24 cellular contexts compared by ENCODE assay signal in the genomic region with DNA sequence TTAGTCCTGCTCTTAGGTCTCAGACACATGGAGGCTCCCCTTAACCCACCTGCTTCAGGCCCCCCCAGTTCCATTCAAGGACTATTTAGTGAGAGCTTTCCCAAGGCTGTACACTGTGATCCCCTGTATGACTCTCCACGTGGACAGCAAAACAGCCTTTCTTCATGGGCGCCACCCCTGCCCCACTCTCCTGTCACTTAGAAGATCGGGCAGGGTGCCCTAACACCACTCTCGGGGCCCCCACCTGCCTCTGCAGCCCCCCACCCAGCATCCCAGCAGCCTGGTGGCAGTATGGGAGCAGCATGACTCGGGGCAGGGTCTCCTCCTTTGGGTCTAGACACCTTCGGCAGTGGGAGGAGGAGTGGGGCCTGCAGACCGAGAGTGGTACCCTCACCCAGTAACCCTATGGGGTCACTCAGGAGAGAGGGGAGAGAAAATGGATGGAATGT.
DNase-seq lines count a peak whose midpoint lies in the region; ATAC-seq and TF ChIP-seq lines count a peak whose summit lies in the region.
"Had no signal": no experiment of that assay in that cellular context is flagged by ENCODE, and none has a peak within 500 bp of the region (broad histone marks: within the 10 kb centered on the region; RNA-seq: fewer than 3 reads in every experiment).

No MANE protein-coding gene starts in this region.

- TF ChIP-seq CTCF in natural killer cell (IDR thresholded peaks at IDR 0.05) (no peak), endodermal cell (conservative IDR thresholded peaks at IDR 0.05) (no peak), sigmoid colon (IDR thresholded peaks at IDR 0.05) (no peak), brain microvascular endothelial cell (IDR thresholded peaks at IDR 0.05; ENCODE audit: low read depth, low read length, missing control alignments) (no peak), MM.1S (IDR thresholded peaks at IDR 0.05; ENCODE audit: low read length) (no peak)

- H3K27ac ChIP-seq in endodermal cell (ENCODE audit: low read depth, low read length) (no peak overlapping the region), sigmoid colon (no peak overlapping the region), brain microvascular endothelial cell (no peak overlapping the region), MM.1S (ENCODE audit: low read length) (no peak overlapping the region)
- H3K27ac ChIP-seq: breast epithelium, C4-2B, epithelial cell of prostate, Peyer's patch, prostate gland had no signal

- intact Hi-C loops in natural killer cell (cut with micrococcal nuclease): no loop called here
- intact Hi-C loops in sigmoid colon (cut with DNase I): no loop called here

- DNase-seq in natural killer cell treated with Interleukin-12 subunit alpha and Interleukin-12 subunit beta and Interleukin-15 and Interleukin-18, amount 100 ng/mL, for 72 hours (ENCODE audit: low spot score): peak; percentile 29
- no peak for DNase-seq in natural killer cell
- DNase-seq in endodermal cell: peak; percentile 24
- DNase-seq in sigmoid colon: peak; percentile 57
- DNase-seq in brain microvascular endothelial cell: no peak
- DNase-seq in MM.1S: no peak
- no peak for DNase-seq in foreskin melanocyte
- DNase-seq: activated CD4-positive, alpha-beta T cell treated with anti-CD3 and anti-CD28 coated beads for 36 hours; amygdala; effector CD8-positive, alpha-beta T cell; NCI-H2107; NCI-H748 treated with DMSO at 0.1 percent for 48 hours; nucleus accumbens; SHP77 treated with DMSO at 0.1 percent for 48 hours; stimulated activated naive CD4-positive, alpha-beta T cell had no signal

- H4K20me1 ChIP-seq in MM.1S (ENCODE audit: insufficient read depth, low read length): no peaks in the 10 kb centered on the region

- H3K36me3 ChIP-seq in endodermal cell (ENCODE audit: control insufficient read depth, insufficient read depth, low read length): no peaks in the 10 kb centered on the region
- no peaks in the 10 kb centered on the region for H3K36me3 ChIP-seq in sigmoid colon
- H3K36me3 ChIP-seq in brain microvascular endothelial cell (replicated peaks): no peaks in the 10 kb centered on the region
- H3K36me3 ChIP-seq in MM.1S (replicated peaks; ENCODE audit: insufficient read depth, low read length): no peaks in the 10 kb centered on the region
- H3K36me3 ChIP-seq: breast epithelium, Peyer's patch, prostate gland had no signal

- H3F3A ChIP-seq in MM.1S (ENCODE audit: insufficient read depth, low read length): no peaks in the 10 kb centered on the region

- in situ Hi-C loops in brain microvascular endothelial cell (cut with HindIII; ENCODE audit: low pct_ligation_motif_present, low sequenced_read_pairs): loop anchor here (25.0 kb wide), 1 partner anchor 284 kb away; the partner anchor contains the start of genes GDF10 and GDF2

- H3K27ac Mint-ChIP-seq in natural killer cell treated with Interleukin-12 subunit alpha and Interleukin-12 subunit beta and Interleukin-15 and Interleukin-18, amount 100 ng/mL, for 72 hours: no peak overlapping the region
- H3K27ac Mint-ChIP-seq in natural killer cell (no peak overlapping the region), endodermal cell (no peak overlapping the region)
- H3K27ac Mint-ChIP-seq: activated CD4-positive, alpha-beta T cell treated with anti-CD3 and anti-CD28 coated beads for 36 hours; activated naive CD4-positive, alpha-beta T cell treated with anti-CD3 and anti-CD28 coated beads, Interleukin-2, amount 50 U/mL, for 24 hours; T-helper 2 cell treated with Interferon-gamma antibody and Interleukin-4, amounts not matched to agents 5 μg/mL and 100 μg/mL, for 36 hours had no signal

- H3K4me3 Mint-ChIP-seq in natural killer cell treated with Interleukin-12 subunit alpha and Interleukin-12 subunit beta and Interleukin-15 and Interleukin-18, amount 100 ng/mL, for 72 hours: no peak overlapping the region
- H3K4me3 Mint-ChIP-seq in natural killer cell (no peak overlapping the region), endodermal cell (no peak overlapping the region)
- H3K4me3 Mint-ChIP-seq: activated CD4-positive, alpha-beta T cell treated with anti-CD3 and anti-CD28 coated beads for 36 hours; activated naive CD4-positive, alpha-beta T cell treated with anti-CD3 and anti-CD28 coated beads, Interleukin-2, amount 50 U/mL, for 24 hours; IgD-negative memory B cell; T-helper 2 cell treated with Interferon-gamma antibody and Interleukin-4, amounts not matched to agents 5 μg/mL and 100 μg/mL, for 36 hours had no signal

- H3K79me2 ChIP-seq in MM.1S (ENCODE audit: low read length): no peaks in the 10 kb centered on the region

- H3K27me3 ChIP-seq in endodermal cell (ENCODE audit: control insufficient read depth, insufficient read depth, low read length, poor library complexity, severe bottlenecking) (no peaks in the 10 kb centered on the region), sigmoid colon (no peaks in the 10 kb centered on the region), brain microvascular endothelial cell (replicated peaks) (no peaks in the 10 kb centered on the region), MM.1S (replicated peaks; ENCODE audit: insufficient read depth, low read length) (no peaks in the 10 kb centered on the region)
- H3K27me3 ChIP-seq: breast epithelium, Peyer's patch had no signal

- H3K9ac ChIP-seq in endodermal cell (ENCODE audit: extremely low read depth, low read length, poor library complexity, severe bottlenecking): no peak overlapping the region
- H3K9ac ChIP-seq in MM.1S (ENCODE audit: low read length): no peak overlapping the region

- no peaks in the 10 kb centered on the region for H3K9me3 Mint-ChIP-seq in natural killer cell treated with Interleukin-12 subunit alpha and Interleukin-12 subunit beta and Interleukin-15 and Interleukin-18, amount 100 ng/mL, for 72 hours
- peaks cover 0 to 6% of the 10 kb centered on the region in 2 donors for H3K9me3 Mint-ChIP-seq in natural killer cell
- no peaks in the 10 kb centered on the region for H3K9me3 Mint-ChIP-seq in endodermal cell
- H3K9me3 Mint-ChIP-seq: activated naive CD4-positive, alpha-beta T cell treated with anti-CD3 and anti-CD28 coated beads, Interleukin-2, amount 50 U/mL, for 24 hours; IgD-negative memory B cell; T-helper 2 cell treated with Interferon-gamma antibody and Interleukin-4, amounts not matched to agents 5 μg/mL and 100 μg/mL, for 36 hours had no signal

- no peaks in the 10 kb centered on the region for H3K9me3 ChIP-seq in endodermal cell (ENCODE audit: control insufficient read depth, low read length)
- H3K9me3 ChIP-seq in sigmoid colon: no peaks in the 10 kb centered on the region
- no peaks in the 10 kb centered on the region for H3K9me3 ChIP-seq in MM.1S (replicated peaks; ENCODE audit: insufficient read depth, low read length)
- H3K9me3 ChIP-seq: breast epithelium, Caco-2, Peyer's patch, prostate gland had no signal

- no peak for TF ChIP-seq EP300 in sigmoid colon (IDR thresholded peaks at IDR 0.05)

- no peak overlapping the region for H3K4me2 ChIP-seq in MM.1S (ENCODE audit: low read depth, low read length)

- WGBS in endodermal cell (ENCODE audit: insufficient coverage in 1 of 2, insufficient read length in 1 of 2), 2 experiments: 90 to 96% methylated on average over 4 to 7 of the region's 7 CpGs
- WGBS in sigmoid colon, 2 donors: 83 to 86% methylated on average over 7 of the region's 7 CpGs

- H3K27me3 Mint-ChIP-seq in natural killer cell treated with Interleukin-12 subunit alpha and Interleukin-12 subunit beta and Interleukin-15 and Interleukin-18, amount 100 ng/mL, for 72 hours: peaks cover 5 to 10% of the 10 kb centered on the region in 2 donors
- H3K27me3 Mint-ChIP-seq in natural killer cell (ENCODE audit: low read depth in 2 of 2) (no peaks in the 10 kb centered on the region), endodermal cell (ENCODE audit: insufficient read depth) (no peaks in the 10 kb centered on the region)
- H3K27me3 Mint-ChIP-seq: activated naive CD4-positive, alpha-beta T cell treated with anti-CD3 and anti-CD28 coated beads, Interleukin-2, amount 50 U/mL, for 24 hours; IgD-negative memory B cell had no signal

- H3K4me3 ChIP-seq in endodermal cell (ENCODE audit: low read length) (no peak overlapping the region), sigmoid colon (no peak overlapping the region), brain microvascular endothelial cell (ENCODE audit: low read depth, low read length) (no peak overlapping the region), MM.1S (ENCODE audit: low read length) (no peak overlapping the region)
- H3K4me3 ChIP-seq: breast epithelium, Peyer's patch, prostate gland had no signal

- ATAC-seq in natural killer cell treated with Interleukin-12 subunit alpha and Interleukin-12 subunit beta and Interleukin-15 and Interleukin-18, amount 100 ng/mL, for 72 hours: no peak
- ATAC-seq in natural killer cell: no peak
- ATAC-seq: activated CD4-positive, alpha-beta T cell treated with anti-CD3 and anti-CD28 coated beads for 36 hours had no signal

- H3K4me1 Mint-ChIP-seq in natural killer cell treated with Interleukin-12 subunit alpha and Interleukin-12 subunit beta and Interleukin-15 and Interleukin-18, amount 100 ng/mL, for 72 hours (ENCODE audit: low read depth in 2 of 2): peaks cover 5 to 8% of the 10 kb centered on the region in 2 donors
- peaks cover 0 to 9% of the 10 kb centered on the region in 2 donors for H3K4me1 Mint-ChIP-seq in natural killer cell
- H3K4me1 Mint-ChIP-seq in endodermal cell: no peaks in the 10 kb centered on the region

- no peaks in the 10 kb centered on the region for H3K9me2 ChIP-seq in MM.1S (replicated peaks; ENCODE audit: insufficient read depth, low read length)

- no peak overlapping the region for H2AFZ ChIP-seq in MM.1S (ENCODE audit: low read length)

- TF ChIP-seq POLR2A in sigmoid colon (IDR thresholded peaks at IDR 0.05): no peak

- H3K4me1 ChIP-seq in endodermal cell (ENCODE audit: control insufficient read depth, insufficient read depth, low read length): no peaks in the 10 kb centered on the region
- no peaks in the 10 kb centered on the region for H3K4me1 ChIP-seq in sigmoid colon
- no peaks in the 10 kb centered on the region for H3K4me1 ChIP-seq in MM.1S (ENCODE audit: low read length)
- H3K4me1 ChIP-seq: breast epithelium, Caco-2, Peyer's patch, prostate gland had no signal

- H3K36me3 Mint-ChIP-seq in natural killer cell treated with Interleukin-12 subunit alpha and Interleukin-12 subunit beta and Interleukin-15 and Interleukin-18, amount 100 ng/mL, for 72 hours: no peaks in the 10 kb centered on the region
- H3K36me3 Mint-ChIP-seq in natural killer cell (no peaks in the 10 kb centered on the region), endodermal cell (ENCODE audit: low read depth) (no peaks in the 10 kb centered on the region)
- H3K36me3 Mint-ChIP-seq: activated naive CD4-positive, alpha-beta T cell treated with anti-CD3 and anti-CD28 coated beads, Interleukin-2, amount 50 U/mL, for 24 hours; IgD-negative memory B cell had no signal

Comparison
In these comparisons a context has a peak if more than half of its experiments do, and no peak if none do; other contexts are left out.
1. DNase-seq: peak in natural killer cell treated with Interleukin-12 subunit alpha and Interleukin-12 subunit beta and Interleukin-15 and Interleukin-18, amount 100 ng/mL, for 72 hours (single experiment), endodermal cell (single experiment) and sigmoid colon (single experiment); none in natural killer cell (single experiment), brain microvascular endothelial cell (single experiment), MM.1S (single experiment) and foreskin melanocyte (single experiment).